ENCODE assay signal across 25 cellular contexts in the genomic region with DNA sequence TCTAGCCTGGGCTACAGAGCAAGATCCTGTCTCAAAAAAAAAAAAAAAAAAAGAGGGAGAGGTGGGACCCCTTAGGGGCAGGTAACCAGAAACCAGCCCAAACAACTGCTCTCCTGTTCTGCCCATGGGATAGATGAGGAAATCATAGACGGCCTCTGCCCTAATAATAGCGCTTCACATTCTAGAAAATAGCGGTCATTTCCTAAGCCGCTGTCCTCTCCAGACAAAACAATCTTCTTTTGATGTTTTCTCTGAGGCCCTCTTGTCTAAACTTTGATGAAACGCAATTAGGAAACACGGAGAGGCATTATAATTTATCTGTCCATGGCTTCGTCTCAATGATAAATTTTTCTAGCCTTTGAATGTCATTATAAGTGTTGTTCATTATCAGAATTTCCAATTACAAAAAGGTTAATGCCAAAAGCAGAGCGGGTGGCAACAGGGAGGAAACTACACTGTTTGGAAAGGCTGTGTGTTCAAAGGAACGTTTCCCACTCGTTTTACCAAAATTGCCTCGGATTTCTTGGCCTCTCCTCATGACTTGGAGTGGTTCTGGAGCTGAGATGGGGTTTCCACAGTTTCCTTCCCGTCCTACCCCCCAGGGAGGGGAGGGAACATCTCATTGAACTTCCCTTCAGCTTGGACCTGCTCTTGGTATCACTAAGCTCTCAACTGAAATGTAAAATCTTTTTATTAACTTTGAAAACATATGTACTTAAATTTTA.
DNase-seq lines count a peak whose midpoint lies in the region; ATAC-seq and TF ChIP-seq lines count a peak whose summit lies in the region.
"Had no signal": no experiment of that assay in that cellular context is flagged by ENCODE, and none has a peak within 500 bp of the region (broad histone marks: within the 10 kb centered on the region; RNA-seq: fewer than 3 reads in every experiment).

No MANE protein-coding gene starts in this region.

- 71 to 73% methylated on average over 12 of the region's 12 CpGs for WGBS in sigmoid colon, 2 donors

- H3K4me3 ChIP-seq in left lung = no peak overlapping the region
- no peak overlapping the region for H3K4me3 ChIP-seq in sigmoid colon
- H3K4me3 ChIP-seq: spleen had no signal

- intact Hi-C loops in Right ventricle myocardium inferior (cut with DNase I) = no loop called here
- intact Hi-C loops in cardiac septum (cut with DNase I) = no loop called here
- intact Hi-C loops in left lung (cut with DNase I) = no loop called here
- intact Hi-C loops in sigmoid colon (cut with DNase I) = no loop called here

- H3K27me3 ChIP-seq in left lung = no peaks in the 10 kb centered on the region
- H3K27me3 ChIP-seq in sigmoid colon = no peaks in the 10 kb centered on the region
- H3K27me3 ChIP-seq: spleen had no signal

- TF ChIP-seq POLR2A in sigmoid colon (IDR thresholded peaks at IDR 0.05) = no peak

- H3K36me3 ChIP-seq in left lung = no peaks in the 10 kb centered on the region
- no peaks in the 10 kb centered on the region for H3K36me3 ChIP-seq in sigmoid colon
- H3K36me3 ChIP-seq: spleen had no signal

- TF ChIP-seq EP300 in sigmoid colon (IDR thresholded peaks at IDR 0.05) = no peak

- no peak for TF ChIP-seq CTCF in left lung (IDR thresholded peaks at IDR 0.05)
- no peak for TF ChIP-seq CTCF in sigmoid colon (IDR thresholded peaks at IDR 0.05)

- H3K9me3 ChIP-seq in left lung (no peaks in the 10 kb centered on the region), sigmoid colon (no peaks in the 10 kb centered on the region)
- H3K9me3 ChIP-seq: Caco-2, spleen had no signal

- H3K4me1 ChIP-seq in left lung (no peaks in the 10 kb centered on the region), sigmoid colon (no peaks in the 10 kb centered on the region)
- H3K4me1 ChIP-seq: Caco-2, spleen had no signal

- ATAC-seq in Right ventricle myocardium inferior = peak; percentile 37
- ATAC-seq in left lung = peak; percentile 26
- ATAC-seq in GM21423 (IDR thresholded peaks at IDR 0.05; ENCODE audit: unreplicated experiment) = no peak
- ATAC-seq: activated CD4-positive, alpha-beta T cell treated with anti-CD3 and anti-CD28 coated beads for 36 hours; HepG2; natural killer cell treated with Interleukin-12 subunit alpha and Interleukin-12 subunit beta and Interleukin-15 and Interleukin-18, amount 100 ng/mL, for 72 hours had no signal

- H3K27ac ChIP-seq in left lung = no peak overlapping the region
- no peak overlapping the region for H3K27ac ChIP-seq in sigmoid colon
- H3K27ac ChIP-seq: C4-2B, spleen had no signal

- DNase-seq in Right ventricle myocardium inferior (ENCODE audit: missing footprints) (no peak), cardiac septum (ENCODE audit: low spot score) (no peak), left lung (no peak), sigmoid colon (peak; percentile 73), putamen (ENCODE audit: low spot score) (no peak), DMS53 treated with DMSO at 0.1 percent for 48 hours (lab: John Stamatoyannopoulos, UW; ENCODE audit: unreplicated experiment) (no peak)
- DNase-seq in activated CD4-positive, alpha-beta T cell treated with anti-CD3 and anti-CD28 coated beads for 1 hour = no peak
- DNase-seq: 8988T; activated CD4-positive, alpha-beta T cell treated with anti-CD3 and anti-CD28 coated beads for 36 hours; activated T-cell treated with anti-CD3 and anti-CD28 coated beads for 4 hours; Caco-2; DMS53; effector CD4-positive, alpha-beta T cell; Karpas-422; NCI-H1436 treated with DMSO at 0.1 percent for 48 hours; NCI-H226; NCI-H69; SHP77 treated with DMSO at 0.1 percent for 48 hours; spleen; stimulated activated CD8-positive, alpha-beta memory T cell treated with anti-CD3 and anti-CD28 coated beads, Interleukin-4, amount 100 ng/mL, for 48 hours; trophoblast cell had no signal
